Comparison of ENCODE assay signal across 31 cellular contexts in the genomic region with DNA sequence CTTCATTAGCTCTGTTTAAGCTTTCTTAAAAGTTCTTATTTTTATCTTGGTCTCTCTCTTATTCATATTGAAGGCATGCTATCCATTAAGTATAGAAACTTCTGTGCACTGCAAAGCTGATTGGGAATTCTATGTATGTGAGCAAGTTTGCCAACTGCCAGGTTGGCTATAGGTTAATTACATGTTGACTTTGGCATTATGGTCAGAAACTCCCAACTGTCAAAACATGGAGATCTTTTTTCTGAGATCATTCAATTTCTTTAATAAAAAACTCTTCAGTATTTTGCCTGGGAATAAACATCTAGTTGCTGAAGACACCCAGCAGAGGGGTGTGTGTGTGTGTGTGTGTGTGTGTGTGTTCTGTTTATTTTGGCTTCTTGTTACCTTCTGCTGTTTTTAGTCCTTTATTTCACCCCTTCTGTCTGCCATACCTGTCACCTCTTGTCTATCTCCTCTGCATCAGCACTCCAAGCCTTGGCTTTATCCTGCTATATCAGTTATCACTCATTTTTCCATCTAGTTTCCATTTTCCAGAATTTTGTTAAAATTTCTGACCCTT. TPM values are rescaled to one million over a fixed set of nuclear protein-coding genes. Genes with fewer than 3 reads are reported as not detected.
DNase-seq lines count a peak whose midpoint lies in the region; ATAC-seq, FAIRE-seq and TF ChIP-seq lines count a peak whose summit lies in the region.
"Had no signal": no experiment of that assay in that cellular context is flagged by ENCODE, and none has a peak within 500 bp of the region (broad histone marks: within the 10 kb centered on the region; RNA-seq: fewer than 3 reads in every experiment).

No MANE protein-coding gene starts in this region.

- POLR2A ChIA-PET in HepG2 (lab: Yijun Ruan, JAX) = no interaction called here

- H3K9ac ChIP-seq in liver (ENCODE audit: low read depth in 1 of 2, low read length in 2 of 2) (no peak overlapping the region), HepG2 (ENCODE audit: insufficient read depth, low read depth, low read length) (no peak overlapping the region)

- no peak for ATAC-seq in HepG2
- peak; percentile 70 to 79 (median 78) for ATAC-seq in right lobe of liver
- ATAC-seq in GM21447 (IDR thresholded peaks at IDR 0.05; ENCODE audit: unreplicated experiment) = no peak
- no peak for ATAC-seq in Right ventricle myocardium inferior
- ATAC-seq: GM23338; K562; stimulated activated effector memory CD8-positive, alpha-beta T cell treated with anti-CD3 and anti-CD28 coated beads, Interleukin-12 subunit alpha, Interleukin-12 subunit beta, amount 100 ng/mL, for 72 hours had no signal

- H3K79me2 ChIP-seq in HepG2 (ENCODE audit: insufficient read depth, low read length) = no peaks in the 10 kb centered on the region

- H4K20me1 ChIP-seq in HepG2 (ENCODE audit: insufficient read depth, low read length) = no peaks in the 10 kb centered on the region

- no peak overlapping the region for H2AFZ ChIP-seq in HepG2 (ENCODE audit: low read length)
- H2AFZ ChIP-seq: GM23338 had no signal

- TF ChIP-seq POLR2A in HepG2 (IDR thresholded peaks at IDR 0.05; ENCODE audit: insufficient read depth in 1 of 2, low read depth in 2 of 2, low read length in 2 of 2) (no peak), right lobe of liver (IDR thresholded peaks at IDR 0.05) (no peak)

- FAIRE-seq in HepG2 (lab: Jason Lieb, UNC) (no peak), RCC 7860 (lab: Jason Lieb, UNC) (no peak)
- FAIRE-seq: GM18507, K562 had no signal

- H3K4me1 ChIP-seq in liver (ENCODE audit: control insufficient read depth in 4 of 4, insufficient read depth in 4 of 4, low read length in 3 of 4) (peaks cover 8 to 38% (median 20%) of the 10 kb centered on the region in 4 donors), HepG2 (ENCODE audit: insufficient read depth, low read length) (peaks cover 34% of the 10 kb centered on the region), right lobe of liver (peaks cover 0 to 38% (median 13%) of the 10 kb centered on the region in 4 donors)

- intact Hi-C loops in HepG2 (cut with micrococcal nuclease; ENCODE audit: unreplicated experiment) (no loop called here), right lobe of liver (cut with DNase I) (no loop called here), Right ventricle myocardium inferior (cut with DNase I) (no loop called here)

- DNase-seq in HepG2 (ENCODE audit: low spot score) = no peak
- DNase-seq in right lobe of liver = no peak
- no peak for DNase-seq in Right ventricle myocardium inferior (ENCODE audit: missing footprints)
- no peak for DNase-seq in RCC 7860 (ENCODE audit: low spot score)
- no peak for DNase-seq in activated gamma-delta T cell (lab: John Stamatoyannopoulos, UW)
- DNase-seq: activated CD4-positive, alpha-beta T cell treated with anti-CD3 and anti-CD28 coated beads, Interleukin-2, amount 50 U/mL, for 4 hours; activated CD4-positive, CD25-positive, alpha-beta regulatory T cell; activated CD8-positive, alpha-beta memory T cell treated with anti-CD3 and anti-CD28 coated beads, Interleukin-2, amount 50 U/mL, for 4 hours; anterior cingulate cortex; C1 segment of cervical spinal cord; caudate nucleus; dermis blood vessel endothelial cell; GDM1; kidney glomerular epithelial cell; MG63; naive B cell; NCI-H1417 treated with DMSO at 0.1 percent for 48 hours; NCI-H510A treated with DMSO at 0.1 percent for 48 hours; spleen; stimulated activated CD4-positive, alpha-beta T cell treated with anti-CD3 and anti-CD28 coated beads, Interleukin-2, amount 100 ng/mL, for 48 hours; T1000 had no signal

- TF ChIP-seq RAD21 in liver (IDR thresholded peaks at IDR 0.05) = peak; percentile 21 to 53
- no peak for TF ChIP-seq RAD21 in HepG2 (CRISPR knock-in tag; IDR thresholded peaks at IDR 0.05)

- H3K27ac ChIP-seq in liver (ENCODE audit: low read depth in 1 of 2, low read length in 2 of 2) (peak overlapping the region in 1 of 2 donors; percentile 7), HepG2 (ENCODE audit: extremely low read length, insufficient read depth, low read length) (no peak overlapping the region), VCaP (peak overlapping the region; percentile 18; the same call in 1 of the 2 replicates), right lobe of liver (peak overlapping the region in 2 of 3 donors; percentile 56 to 85)
- H3K27ac ChIP-seq: RWPE1, spleen, suprapubic skin had no signal

- no TSS peak for BruUV-seq in HepG2 (replicated peaks; lab: Mats Ljungman, UMichigan)

- H3K9me3 ChIP-seq in liver (ENCODE audit: control insufficient read depth in 4 of 4, low read length in 3 of 4) (no peaks in the 10 kb centered on the region), HepG2 (ENCODE audit: low read length) (no peaks in the 10 kb centered on the region), right lobe of liver (no peaks in the 10 kb centered on the region)
- H3K9me3 ChIP-seq: MG63, spleen, suprapubic skin had no signal

- in situ Hi-C loops in HepG2 (cut with HindIII; ENCODE audit: extremely low pct_ligation_motif_present, low pct_unique_long_range_greater_than_20kb) = no loop called here

- CTCF ChIA-PET in HepG2 (lab: Yijun Ruan, JAX; ENCODE audit: low intra/inter-chr PET ratio, low total read pairs) = no interaction called here

- H3K36me3 ChIP-seq in liver (ENCODE audit: control insufficient read depth in 4 of 4, insufficient read depth in 3 of 4, low read depth in 1 of 4, low read length in 3 of 4) = no peaks in the 10 kb centered on the region
- H3K36me3 ChIP-seq in HepG2 (replicated peaks in 1 of 2; ENCODE audit: control insufficient read depth in 1 of 2, insufficient read depth in 2 of 2, low read length in 2 of 2) = no peaks in the 10 kb centered on the region
- no peaks in the 10 kb centered on the region for H3K36me3 ChIP-seq in right lobe of liver
- H3K36me3 ChIP-seq: MG63, spleen, suprapubic skin had no signal

- no peak overlapping the region for H3K4me2 ChIP-seq in HepG2 (ENCODE audit: low read depth, low read length)
- H3K4me2 ChIP-seq: GM23338 had no signal

- H3K27me3 ChIP-seq in liver (ENCODE audit: control insufficient read depth in 4 of 4, insufficient read depth in 4 of 4, low read length in 3 of 4) = no peaks in the 10 kb centered on the region
- H3K27me3 ChIP-seq in HepG2 (ENCODE audit: control insufficient read depth in 1 of 2, insufficient read depth in 2 of 2, low read length in 2 of 2) = no peaks in the 10 kb centered on the region
- no peaks in the 10 kb centered on the region for H3K27me3 ChIP-seq in right lobe of liver
- H3K27me3 ChIP-seq: MG63, spleen, suprapubic skin had no signal

- TF ChIP-seq CTCF in liver (IDR thresholded peaks at IDR 0.05; ENCODE audit: low read depth, low read length, missing input control) = no peak
- no peak for TF ChIP-seq CTCF in HepG2 (CRISPR knock-in tag; IDR thresholded peaks at IDR 0.05)
- no peak for TF ChIP-seq CTCF in VCaP (conservative IDR thresholded peaks at IDR 0.05)
- no peak for TF ChIP-seq CTCF in right lobe of liver (IDR thresholded peaks at IDR 0.05)

- no peak overlapping the region for H3K4me3 ChIP-seq in liver (ENCODE audit: low read depth in 1 of 3, low read length in 3 of 3)
- H3K4me3 ChIP-seq in HepG2 (replicated peaks in 1 of 3; ENCODE audit: insufficient read depth in 1 of 3, low read depth in 2 of 3, low read length in 3 of 3) = no peak overlapping the region
- H3K4me3 ChIP-seq in right lobe of liver = no peak overlapping the region
- H3K4me3 ChIP-seq: GM23338, K562, MG63, spleen, suprapubic skin had no signal

- TF ChIP-seq EP300 in HepG2 (IDR thresholded peaks at IDR 0.05; ENCODE audit: low read depth in 2 of 2, low read length in 2 of 2) (no peak), HepG2 (CRISPR knock-in tag; IDR thresholded peaks at IDR 0.05; ENCODE audit: borderline replicate concordance) (no peak)

TF ChIP-seq in liver, 16 proteins besides CTCF, POLR2A, EP300 and RAD21 (continues in another document):
- no peak for TF ChIP-seq NR2F2 (IDR thresholded peaks at IDR 0.05)
- no peak for TF ChIP-seq FOXA1 (IDR thresholded peaks at IDR 0.05)
- TF ChIP-seq GABPA (IDR thresholded peaks at IDR 0.05 in 1 of 2, conservative IDR thresholded peaks at IDR 0.05 in 1 of 2) = no peak
- peak; percentile 20 to 44 for TF ChIP-seq RXRA (IDR thresholded peaks at IDR 0.05)
- TF ChIP-seq HNF4G (IDR thresholded peaks at IDR 0.05) = no peak
- peak; percentile 19 for TF ChIP-seq YY1 (IDR thresholded peaks at IDR 0.05)

TF ChIP-seq in HepG2, 621 proteins besides CTCF, POLR2A, EP300 and RAD21 (continues in another document):
- TF ChIP-seq CHCHD3 (CRISPR knock-in tag; IDR thresholded peaks at IDR 0.05) = no peak
- TF ChIP-seq GABPB1 (CRISPR knock-in tag; IDR thresholded peaks at IDR 0.05) = no peak
- no peak for TF ChIP-seq MED13 (CRISPR knock-in tag; IDR thresholded peaks at IDR 0.05)

RNA-seq across cellular contexts. Expression of gene ARL14, which starts 1.3 kb away (rescaled TPM):
- total RNA-seq in liver (under 1 TPM in 1 of 2 donors, not detected in 1; 0.14 TPM), HepG2 (2016; rRNA removed; fragmentation: Illumina TruSeq; extraction: Trizol) (0.11 TPM in 1 of 2 replicates, not detected in the other), right lobe of liver (under 1 TPM in 2 of 6 experiments, not detected in 4; 0.31 to 0.66 TPM), Right ventricle myocardium inferior (not detected)
- polyA plus RNA-seq in liver (under 1 TPM in 1 of 2 donors, not detected in 1; 0.15 TPM), HepG2 (2011; rRNA removed) (not detected in 2 replicates)
- not detected in 2 replicates for total RNA-seq in HepG2 (2016; cell fraction: cytosol; rRNA removed; fragmentation: Illumina TruSeq; extraction: Trizol; ENCODE audit: low read depth)
- total RNA-seq in HepG2 (2016; cell fraction: insoluble cytoplasmic fraction; rRNA removed; fragmentation: Illumina TruSeq; extraction: Trizol) = not detected in 2 replicates
- not detected in 2 replicates for total RNA-seq in HepG2 (2016; cell fraction: membrane; rRNA removed; fragmentation: Illumina TruSeq; extraction: Trizol)
- not detected in 2 replicates for total RNA-seq in HepG2 (2016; cell fraction: nucleus; rRNA removed; fragmentation: Illumina TruSeq; extraction: Trizol)
- not detected in 2 replicates for polyA plus RNA-seq in HepG2 (2011; cell fraction: cytosol; rRNA removed)
- not detected in 2 replicates for polyA plus RNA-seq in HepG2 (2011; cell fraction: nucleus; rRNA removed)
- not detected in 2 replicates for polyA plus RNA-seq in HepG2 (2012)
- polyA plus RNA-seq in HepG2 (2016; cell fraction: cytosol; fragmentation: Illumina TruSeq; extraction: Trizol; ENCODE audit: low read depth) = not detected in 2 replicates
- not detected in 2 replicates for polyA plus RNA-seq in HepG2 (2016; cell fraction: insoluble cytoplasmic fraction; fragmentation: Illumina TruSeq; extraction: Trizol; ENCODE audit: low read depth)
- not detected in 2 replicates for polyA plus RNA-seq in HepG2 (2016; cell fraction: membrane; fragmentation: Illumina TruSeq; extraction: Trizol; ENCODE audit: low read depth)
- polyA plus RNA-seq in HepG2 (2016; cell fraction: nucleus; fragmentation: Illumina TruSeq; extraction: Trizol; ENCODE audit: insufficient read depth, low read depth) = not detected in 2 replicates
- polyA minus RNA-seq in HepG2 (2011; rRNA and poly(A)+ RNA removed; ENCODE audit: low replicate concordance) = 0.14 TPM in 1 of 2 replicates, not detected in the other
- polyA minus RNA-seq in HepG2 (2011; cell fraction: cytosol; rRNA and poly(A)+ RNA removed) = not detected in 2 replicates
- not detected in 2 replicates for polyA minus RNA-seq in HepG2 (2011; cell fraction: nucleus; rRNA and poly(A)+ RNA removed)
- total RNA-seq: dermis blood vessel endothelial cell, GM23338, K562, suprapubic skin had no signal
- polyA plus RNA-seq: AG04450, GM23338, K562 had no signal

Comparison
In these comparisons a context has a peak if more than half of its experiments do, and no peak if none do; other contexts are left out.
1. ATAC-seq: peak in right lobe of liver (4 of 4); none in HepG2 (single experiment), GM21447 (single experiment) and Right ventricle myocardium inferior (single experiment).